In the genomic region with DNA sequence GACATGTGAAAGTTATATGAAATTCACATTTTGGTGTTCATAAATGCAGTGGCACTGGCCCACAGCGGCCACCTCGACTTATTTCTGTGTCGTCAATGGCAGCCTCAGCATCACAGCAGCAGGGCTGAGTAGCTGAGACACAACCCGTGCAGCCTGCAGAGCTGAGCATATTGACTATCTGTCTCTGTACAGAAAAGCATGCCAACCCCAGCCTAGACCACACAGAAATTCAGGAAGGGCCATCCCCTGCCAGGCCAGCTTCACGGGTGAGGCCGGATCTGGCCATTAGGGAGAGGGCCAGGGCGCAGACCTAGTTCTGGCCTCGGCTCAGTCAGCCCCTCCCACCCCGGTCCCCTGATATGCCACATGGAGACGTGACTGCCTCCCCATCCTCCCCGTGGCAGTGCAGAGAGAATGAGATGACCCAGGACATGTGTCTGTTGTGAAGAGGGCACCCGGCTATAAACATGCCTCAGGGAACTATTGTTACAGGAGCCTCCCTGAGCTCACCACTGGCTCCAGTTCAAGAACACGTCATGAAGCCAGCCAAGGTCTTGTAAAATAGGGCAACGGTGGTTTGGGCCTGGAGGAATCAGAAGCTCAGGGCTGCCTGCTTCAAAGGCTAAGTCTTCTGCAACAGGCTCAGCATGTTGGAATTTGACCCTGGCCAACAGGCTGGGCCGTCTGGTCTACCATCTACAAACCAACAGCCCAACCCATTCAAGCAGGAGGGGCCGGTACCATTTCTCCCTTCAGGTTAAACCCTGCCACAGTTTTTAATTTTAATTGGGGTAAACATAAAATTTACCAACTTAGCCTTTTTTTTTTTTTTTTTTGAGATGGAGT, we compare ENCODE assay signal across 9 cellular contexts. TPM values are rescaled to one million over a fixed set of nuclear protein-coding genes. Genes with fewer than 3 reads are reported as not detected.
DNase-seq lines count a peak whose midpoint lies in the region; ATAC-seq, FAIRE-seq and TF ChIP-seq lines count a peak whose summit lies in the region.
"Had no signal": no experiment of that assay in that cellular context is flagged by ENCODE, and none has a peak within 500 bp of the region (broad histone marks: within the 10 kb centered on the region; RNA-seq: fewer than 3 reads in every experiment).

No MANE protein-coding gene starts in this region.

- no peak overlapping the region for H3K4me3 Mint-ChIP-seq in naive thymus-derived CD8-positive, alpha-beta T cell

- no peaks in the 10 kb centered on the region for H3K36me3 Mint-ChIP-seq in naive thymus-derived CD8-positive, alpha-beta T cell

- no peak overlapping the region for H3K27ac Mint-ChIP-seq in naive thymus-derived CD8-positive, alpha-beta T cell

- peaks cover 68% of the 10 kb centered on the region for H3K79me2 ChIP-seq in HCT116 (ENCODE audit: insufficient read depth, low read length)

- BruUV-seq in HCT116 (replicated peaks; lab: Mats Ljungman, UMichigan): no TSS peak

- no peaks in the 10 kb centered on the region for H3K27me3 Mint-ChIP-seq in naive thymus-derived CD8-positive, alpha-beta T cell

- H3K27ac ChIP-seq in HCT116 (ENCODE audit: low read depth, low read length): peak overlapping the region; percentile 47
- H3K27ac ChIP-seq in SJCRH30: peak overlapping the region; percentile 46
- H3K27ac ChIP-seq in psoas muscle: peak overlapping the region; percentile 77

- WGBS in psoas muscle, 3 donors: 12 to 27% (median 17%) methylated on average over 13 to 16 of the region's 16 CpGs

- peak; percentile 80 for ATAC-seq in HCT116
- ATAC-seq in psoas muscle: peak; percentile 90 to 93 (median 92)
- no peak for ATAC-seq in naive thymus-derived CD8-positive, alpha-beta T cell
- ATAC-seq in HG02610 (IDR thresholded peaks at IDR 0.05; ENCODE audit: unreplicated experiment): no peak

- H3K9me3 Mint-ChIP-seq in naive thymus-derived CD8-positive, alpha-beta T cell: no peaks in the 10 kb centered on the region

- no peaks in the 10 kb centered on the region for H4K20me1 ChIP-seq in HCT116 (ENCODE audit: insufficient read depth)

- H3K4me3 ChIP-seq in HCT116 (replicated peaks in 1 of 2; ENCODE audit: low read depth in 1 of 2, low read length in 2 of 2) (no peak overlapping the region), SJCRH30 (peak overlapping the region; percentile 2; the same call in 1 of the 2 replicates), fibroblast of villous mesenchyme (ENCODE audit: low read depth, low read length) (no peak overlapping the region), psoas muscle (peak overlapping the region; percentile 3)

- H3K9me3 ChIP-seq in HCT116 (ENCODE audit: control insufficient read depth in 1 of 2, insufficient read depth in 1 of 2, low read depth in 1 of 2, low read length in 2 of 2) (no peaks in the 10 kb centered on the region), SJCRH30 (replicated peaks) (no peaks in the 10 kb centered on the region), psoas muscle (no peaks in the 10 kb centered on the region)

- peak overlapping the region; percentile 42 for H3K9ac ChIP-seq in HCT116 (ENCODE audit: low read length)

- peak overlapping the region; percentile 61 for H3K4me2 ChIP-seq in HCT116 (ENCODE audit: low read length)

- CTCF ChIA-PET in HCT116 (lab: Charles Lee): no interaction called here

- POLR2A ChIA-PET in HCT116 (lab: Charles Lee): interaction anchor here (0.7 to 1.8 kb wide), 4 partner anchors 12 to 728 kb away, joined by 3 to 4 read pairs (median 3); no protein-coding TSS in a partner anchor
- POLR2A ChIA-PET in naive thymus-derived CD8-positive, alpha-beta T cell (lab: Charles Lee): no interaction called here

- TF ChIP-seq CTCF in HCT116 (IDR thresholded peaks at IDR 0.05 in 2 of 3, conservative IDR thresholded peaks at IDR 0.05 in 1 of 3; ENCODE audit: borderline replicate concordance in 1 of 3, insufficient read depth in 1 of 3, low read depth in 2 of 3, low read length in 2 of 3) (no peak), fibroblast of villous mesenchyme (IDR thresholded peaks at IDR 0.05; ENCODE audit: insufficient read depth, low read depth, low read length) (no peak), psoas muscle (IDR thresholded peaks at IDR 0.05) (no peak)

- H3K36me3 ChIP-seq in HCT116 (ENCODE audit: control insufficient read depth in 1 of 2, insufficient read depth in 2 of 2, low read length in 2 of 2) (no peaks in the 10 kb centered on the region; a peak in 1 of 4 replicates), SJCRH30 (no peaks in the 10 kb centered on the region), psoas muscle (ENCODE audit: insufficient read depth in 1 of 2, low read depth in 1 of 2) (no peaks in the 10 kb centered on the region)

- TF ChIP-seq RAD21 in HCT116 (IDR thresholded peaks at IDR 0.05; ENCODE audit: low read depth): no peak

- H3K4me1 Mint-ChIP-seq in naive thymus-derived CD8-positive, alpha-beta T cell: peaks cover 0 to 7% (median 2%) of the 10 kb centered on the region in 4 donors

- RAD21 ChIA-PET in HCT116 (lab: Charles Lee; ENCODE audit: low non-redundant PET in 1 of 2, low total read pairs in 2 of 2, uncharacterized antibody in 2 of 2, unreplicated experiment in 2 of 2): no interaction called here

- no peak overlapping the region for H2AFZ ChIP-seq in HCT116 (ENCODE audit: low read depth, low read length, poor library complexity, severe bottlenecking)

- FAIRE-seq in GM12892 (lab: Jason Lieb, UNC): no peak
- FAIRE-seq: islet of Langerhans had no signal

- no peak for TF ChIP-seq POLR2A in HCT116 (IDR thresholded peaks at IDR 0.05; ENCODE audit: borderline replicate concordance, extremely low read depth, insufficient read depth, insufficient read length)
- no peak for TF ChIP-seq POLR2A in GM12892 (IDR thresholded peaks at IDR 0.05; ENCODE audit: low read depth, low read length)

- H3K9me2 ChIP-seq in HCT116 (ENCODE audit: insufficient read depth): no peaks in the 10 kb centered on the region

- intact Hi-C loops in HCT116 (cut with micrococcal nuclease): no loop called here
- intact Hi-C loops in psoas muscle (cut with DNase I): no loop called here

- H3K4me1 ChIP-seq in HCT116 (ENCODE audit: control insufficient read depth in 1 of 2, insufficient read depth in 2 of 2, low read length in 2 of 2) (peaks cover 31 to 86% of the 10 kb centered on the region in 2 experiments), SJCRH30 (peaks cover 4% of the 10 kb centered on the region), psoas muscle (peaks cover 25% of the 10 kb centered on the region)

- H3K27me3 ChIP-seq in HCT116 (ENCODE audit: insufficient read depth, low read length) (no peaks in the 10 kb centered on the region), SJCRH30 (no peaks in the 10 kb centered on the region), psoas muscle (ENCODE audit: insufficient read depth in 3 of 3, low read length in 2 of 3) (no peaks in the 10 kb centered on the region)

- peak; percentile 94 for DNase-seq in HCT116 (ENCODE audit: low read depth, low spot score)
- peak; percentile 95 to 97 for DNase-seq in SJCRH30
- DNase-seq in fibroblast of villous mesenchyme (ENCODE audit: low read depth): peak; percentile 99
- peak; percentile 80 to 93 for DNase-seq in psoas muscle
- DNase-seq in GM12892 (ENCODE audit: insufficient read length): no peak
- DNase-seq in NCI-H1436 (lab: John Stamatoyannopoulos, UW): no peak
- no peak for DNase-seq in naive thymus-derived CD8-positive, alpha-beta T cell

TF ChIP-seq in HCT116, 20 proteins besides CTCF, POLR2A, EP300 and RAD21 (continues in another document):
- TF ChIP-seq JUND (IDR thresholded peaks at IDR 0.05) (peak; percentile 80), EZH2phosphoT487 (IDR thresholded peaks at IDR 0.05; ENCODE audit: borderline replicate concordance) (no peak), YY1 (IDR thresholded peaks at IDR 0.05; ENCODE audit: extremely low read depth, insufficient replicate concordance, low read depth, low read length) (peak; percentile 50), SP1 (IDR thresholded peaks at IDR 0.05; ENCODE audit: low read depth) (peak; percentile 90), SIN3A (IDR thresholded peaks at IDR 0.05; ENCODE audit: low read depth) (peak; percentile 77; the same call in 1 of the 2 replicates), CEBPB (IDR thresholded peaks at IDR 0.05; ENCODE audit: low read depth) (peak; percentile 84), ZFX (IDR thresholded peaks at IDR 0.05) (no peak), CBX3 (IDR thresholded peaks at IDR 0.05; ENCODE audit: low read depth) (peak; percentile 95), ELF1 (IDR thresholded peaks at IDR 0.05; ENCODE audit: borderline replicate concordance, low read depth) (no peak), EZH2 (IDR thresholded peaks at IDR 0.05) (no peak), EGR1 (IDR thresholded peaks at IDR 0.05; ENCODE audit: low read depth) (no peak), ZNF274 (IDR thresholded peaks at IDR 0.05; ENCODE audit: low read depth, low read length) (no peak)
- TF ChIP-seq, protein P1, sequence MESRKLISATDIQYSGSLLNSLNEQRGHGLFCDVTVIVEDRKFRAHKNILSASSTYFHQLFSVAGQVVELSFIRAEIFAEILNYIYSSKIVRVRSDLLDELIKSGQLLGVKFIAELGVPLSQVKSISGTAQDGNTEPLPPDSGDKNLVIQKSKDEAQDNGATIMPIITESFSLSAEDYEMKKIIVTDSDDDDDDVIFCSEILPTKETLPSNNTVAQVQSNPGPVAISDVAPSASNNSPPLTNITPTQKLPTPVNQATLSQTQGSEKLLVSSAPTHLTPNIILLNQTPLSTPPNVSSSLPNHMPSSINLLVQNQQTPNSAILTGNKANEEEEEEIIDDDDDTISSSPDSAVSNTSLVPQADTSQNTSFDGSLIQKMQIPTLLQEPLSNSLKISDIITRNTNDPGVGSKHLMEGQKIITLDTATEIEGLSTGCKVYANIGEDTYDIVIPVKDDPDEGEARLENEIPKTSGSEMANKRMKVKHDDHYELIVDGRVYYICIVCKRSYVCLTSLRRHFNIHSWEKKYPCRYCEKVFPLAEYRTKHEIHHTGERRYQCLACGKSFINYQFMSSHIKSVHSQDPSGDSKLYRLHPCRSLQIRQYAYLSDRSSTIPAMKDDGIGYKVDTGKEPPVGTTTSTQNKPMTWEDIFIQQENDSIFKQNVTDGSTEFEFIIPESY (IDR thresholded peaks at IDR 0.05; ENCODE audit: extremely low read depth, insufficient replicate concordance, low read length): no peak
- TF ChIP-seq, protein P2, sequence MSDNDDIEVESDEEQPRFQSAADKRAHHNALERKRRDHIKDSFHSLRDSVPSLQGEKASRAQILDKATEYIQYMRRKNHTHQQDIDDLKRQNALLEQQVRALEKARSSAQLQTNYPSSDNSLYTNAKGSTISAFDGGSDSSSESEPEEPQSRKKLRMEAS (IDR thresholded peaks at IDR 0.05): peak; percentile 95

RNA-seq across cellular contexts. Expression of a gene that starts 25.5 kb away (rescaled TPM):
- 95.5 TPM for total RNA-seq in HCT116 (2021; ENCODE audit: unreplicated experiment)
- 114 and 120 TPM in 2 replicates for polyA plus RNA-seq in HCT116 (2012)
- 36.1 TPM in 2 replicates for total RNA-seq in SJCRH30 (2014; rRNA removed; shearing (Covaris generic))
- total RNA-seq in fibroblast of villous mesenchyme: 22.5 and 28.5 TPM in 2 replicates
- 10 to 100 TPM in 2 of 4 donors, 1 to 10 TPM in 2; 9.1 to 19.6 (median 12.6) TPM for total RNA-seq in psoas muscle
- 1 to 10 TPM; 5.7 to 8.6 (median 7.9) TPM for polyA plus RNA-seq in psoas muscle
- polyA plus RNA-seq in GM12892 (2012; ENCODE audit: missing spikeins): 50.7 TPM
- total RNA-seq in naive thymus-derived CD8-positive, alpha-beta T cell: 1 to 10 TPM; 4.3 to 7.2 TPM
- 1 to 10 TPM; 2.7 to 3.9 (median 3.1) TPM for polyA plus RNA-seq in naive thymus-derived CD8-positive, alpha-beta T cell

Comparison
In these comparisons a context has a peak if more than half of its experiments do, and no peak if none do; other contexts are left out.
1. ATAC-seq: peak in HCT116 (single experiment) and psoas muscle (4 of 4); none in naive thymus-derived CD8-positive, alpha-beta T cell (0 of 2) and HG02610 (single experiment).
2. DNase-seq: peak in HCT116 (single experiment), SJCRH30 (2 of 2), fibroblast of villous mesenchyme (single experiment) and psoas muscle (2 of 2); none in GM12892 (single experiment), NCI-H1436 (single experiment) and naive thymus-derived CD8-positive, alpha-beta T cell (0 of 10).
3. H3K4me3 ChIP-seq: peak in SJCRH30 (single experiment) and psoas muscle (single experiment); none in HCT116 (0 of 2) and fibroblast of villous mesenchyme (single experiment).
4. Peak in every context shown above with its lines, with median percentiles within 50 percentile points of each other: H3K27ac ChIP-seq.